In the genomic region with DNA sequence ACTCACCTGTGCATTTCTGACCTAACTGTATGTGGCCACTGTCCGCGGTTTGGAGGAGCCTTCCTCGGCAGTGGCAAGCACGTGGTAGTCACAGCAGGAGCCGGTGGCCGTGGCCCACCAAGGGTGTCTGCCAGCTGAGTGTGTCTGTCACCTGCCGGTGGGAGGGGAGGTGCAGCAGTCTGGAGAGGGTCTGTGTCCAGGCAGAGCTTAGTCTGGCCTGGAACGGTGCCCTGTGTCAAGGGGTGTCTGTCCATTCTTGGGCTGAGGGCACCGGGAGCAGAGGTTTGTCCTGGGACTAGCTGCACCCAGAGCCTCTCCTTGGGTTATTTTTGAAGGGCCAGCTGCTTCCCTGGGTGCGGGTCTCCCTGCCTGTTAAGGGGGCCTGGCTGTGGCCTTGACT, we compare ENCODE assay signal across 10 cellular contexts.
DNase-seq lines count a peak whose midpoint lies in the region; ATAC-seq and TF ChIP-seq lines count a peak whose summit lies in the region.
"Had no signal": no experiment of that assay in that cellular context is flagged by ENCODE, and none has a peak within 500 bp of the region (broad histone marks: within the 10 kb centered on the region; RNA-seq: fewer than 3 reads in every experiment).

No MANE protein-coding gene starts in this region.

- no peaks in the 10 kb centered on the region for H3K27me3 Mint-ChIP-seq in stimulated activated naive CD8-positive, alpha-beta T cell treated with anti-CD3 and anti-CD28 coated beads, Interleukin-15, Interleukin-2, amounts not matched to agents 100 ng/mL and 50 ng/mL, for 24 hours
- H3K27me3 Mint-ChIP-seq in nephron (ENCODE audit: low read depth), result peaks cover 9% of the 10 kb centered on the region

- H3K9me3 Mint-ChIP-seq in stimulated activated naive CD8-positive, alpha-beta T cell treated with anti-CD3 and anti-CD28 coated beads, Interleukin-15, Interleukin-2, amounts not matched to agents 100 ng/mL and 50 ng/mL, for 24 hours, result no peaks in the 10 kb centered on the region
- no peaks in the 10 kb centered on the region for H3K9me3 Mint-ChIP-seq in nephron

- no peak for DNase-seq in stimulated activated naive CD8-positive, alpha-beta T cell treated with anti-CD3 and anti-CD28 coated beads, Interleukin-15, Interleukin-2, amounts not matched to agents 100 U/mL and 50 U/mL, for 24 hours
- DNase-seq in coronary artery (ENCODE audit: low spot score) (no peak), amniotic stem cell (lab: John Stamatoyannopoulos, UW) (no peak), NOMO-1 treated with DMSO at 0.1 percent for 48 hours (lab: John Stamatoyannopoulos, UW; ENCODE audit: unreplicated experiment) (no peak), NCI-H345 (lab: John Stamatoyannopoulos, UW) (no peak)
- DNase-seq: activated CD4-positive, CD25-positive, alpha-beta regulatory T cell treated with anti-CD3 and anti-CD28 coated beads, Interleukin-2, amount 50 U/mL, for 72 hours; stimulated activated CD8-positive, alpha-beta memory T cell treated with anti-CD3 and anti-CD28 coated beads, Interleukin-4, amount 100 ng/mL, for 48 hours had no signal

- peaks cover 70% of the 10 kb centered on the region for H3K36me3 Mint-ChIP-seq in stimulated activated naive CD8-positive, alpha-beta T cell treated with anti-CD3 and anti-CD28 coated beads, Interleukin-15, Interleukin-2, amounts not matched to agents 100 ng/mL and 50 ng/mL, for 24 hours (ENCODE audit: low read depth)
- peaks cover 35% of the 10 kb centered on the region for H3K36me3 Mint-ChIP-seq in nephron (ENCODE audit: low read depth)

- ATAC-seq in stimulated activated naive CD8-positive, alpha-beta T cell treated with anti-CD3 and anti-CD28 coated beads, Interleukin-15, Interleukin-2, amounts not matched to agents 100 U/mL and 50 U/mL, for 24 hours, result no peak
- no peak for ATAC-seq in HG02973 (IDR thresholded peaks at IDR 0.05; ENCODE audit: unreplicated experiment)

- TF ChIP-seq CTCF in coronary artery (IDR thresholded peaks at IDR 0.05) (no peak), nephron (IDR thresholded peaks at IDR 0.05; ENCODE audit: unreplicated experiment in 3 of 3) (no peak)

- H3K27ac Mint-ChIP-seq in stimulated activated naive CD8-positive, alpha-beta T cell treated with anti-CD3 and anti-CD28 coated beads, Interleukin-15, Interleukin-2, amounts not matched to agents 100 ng/mL and 50 ng/mL, for 24 hours, result peak overlapping the region; percentile 94
- peak overlapping the region; percentile 72 to 91 (median 82) for H3K27ac Mint-ChIP-seq in nephron

- H3K27ac ChIP-seq in coronary artery, result peak overlapping the region; percentile 77 to 81

- peaks cover 82% of the 10 kb centered on the region for H3K4me1 Mint-ChIP-seq in stimulated activated naive CD8-positive, alpha-beta T cell treated with anti-CD3 and anti-CD28 coated beads, Interleukin-15, Interleukin-2, amounts not matched to agents 100 ng/mL and 50 ng/mL, for 24 hours (ENCODE audit: low read depth)
- H3K4me1 Mint-ChIP-seq in nephron, result peaks cover 64% of the 10 kb centered on the region

- H3K4me3 ChIP-seq in coronary artery, result peak overlapping the region; percentile 37

- H3K4me3 Mint-ChIP-seq in stimulated activated naive CD8-positive, alpha-beta T cell treated with anti-CD3 and anti-CD28 coated beads, Interleukin-15, Interleukin-2, amounts not matched to agents 100 ng/mL and 50 ng/mL, for 24 hours, result no peak overlapping the region
- peak overlapping the region; percentile 56 to 68 (median 67) for H3K4me3 Mint-ChIP-seq in nephron
